In the genomic region with DNA sequence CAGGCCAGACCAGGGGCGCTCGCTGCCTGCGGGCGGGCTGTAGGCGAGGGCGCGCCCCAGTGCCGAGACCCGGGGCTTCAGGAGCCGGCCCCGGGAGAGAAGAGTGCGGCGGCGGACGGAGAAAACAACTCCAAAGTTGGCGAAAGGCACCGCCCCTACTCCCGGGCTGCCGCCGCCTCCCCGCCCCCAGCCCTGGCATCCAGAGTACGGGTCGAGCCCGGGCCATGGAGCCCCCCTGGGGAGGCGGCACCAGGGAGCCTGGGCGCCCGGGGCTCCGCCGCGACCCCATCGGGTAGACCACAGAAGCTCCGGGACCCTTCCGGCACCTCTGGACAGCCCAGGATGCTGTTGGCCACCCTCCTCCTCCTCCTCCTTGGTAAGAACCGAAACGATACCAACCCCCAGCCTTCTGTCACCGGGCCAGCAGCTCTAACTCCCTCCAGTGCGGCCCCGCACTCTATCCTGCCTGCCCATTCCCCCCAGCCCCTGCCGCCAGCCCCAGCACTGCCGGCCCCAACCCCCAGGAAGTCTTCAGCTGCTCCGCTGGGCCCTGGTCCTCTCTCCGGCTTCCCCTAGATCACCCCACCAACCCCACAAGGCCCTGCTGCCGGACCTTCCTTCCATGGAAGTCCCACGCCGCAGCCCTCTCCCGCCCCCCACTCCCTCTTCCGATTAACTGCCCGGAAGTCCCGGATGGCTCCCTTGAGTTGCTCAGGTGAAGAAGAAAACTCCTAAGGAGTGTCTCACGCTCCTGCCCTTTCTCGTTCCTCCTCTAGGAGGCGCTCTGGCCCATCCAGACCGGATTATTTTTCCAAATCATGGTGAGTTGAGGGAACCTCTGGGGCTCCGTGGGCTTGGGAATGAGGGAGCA, we compare ENCODE assay signal across 8 cellular contexts. TPM values are rescaled to one million over a fixed set of nuclear protein-coding genes. Genes with fewer than 3 reads are reported as not detected.
A peak's percentile ranks its signal among the peaks of the same experiment; 100 is the strongest.
DNase-seq lines count a peak whose midpoint lies in the region; ATAC-seq and TF ChIP-seq lines count a peak whose summit lies in the region.

No MANE protein-coding gene starts in this region.

- DNase-seq in Ammon's horn (ENCODE audit: low spot score) (peak; percentile 83), NCI-H69 (lab: John Stamatoyannopoulos, UW) (peak; percentile 91), endodermal cell (peak; percentile 97), mesothelial cell of epicardium (ENCODE audit: low spot score in 2 of 2, unreplicated experiment in 2 of 2) (peak in 1 of 2 experiments; percentile 88)
- DNase-seq in activated CD8-positive, alpha-beta memory T cell treated with anti-CD3 and anti-CD28 coated beads for 24 hours, result peak; percentile 89
- peak; percentile 35 to 52 for DNase-seq in stimulated activated CD8-positive, alpha-beta memory T cell treated with anti-CD3 and anti-CD28 coated beads, Interleukin-2, amount 100 ng/mL, for 1 hour (ENCODE audit: low read depth in 2 of 2)

- WGBS in endodermal cell (ENCODE audit: insufficient coverage in 1 of 2, insufficient read length in 1 of 2), 2 experiments, result 0 to 1% methylated on average over 25 to 54 of the region's 54 CpGs

- H3K36me3 Mint-ChIP-seq in endodermal cell (ENCODE audit: low read depth) (peaks cover 20% of the 10 kb centered on the region), mesothelial cell of epicardium (peaks cover 15% of the 10 kb centered on the region)

- no peaks in the 10 kb centered on the region for H3K27me3 ChIP-seq in endodermal cell (ENCODE audit: control insufficient read depth, insufficient read depth, low read length, poor library complexity, severe bottlenecking)

- H3K27me3 Mint-ChIP-seq in endodermal cell (ENCODE audit: insufficient read depth), result no peaks in the 10 kb centered on the region
- no peaks in the 10 kb centered on the region for H3K27me3 Mint-ChIP-seq in mesothelial cell of epicardium (ENCODE audit: low read depth)

- H3K27ac ChIP-seq in endodermal cell (ENCODE audit: low read depth, low read length), result peak overlapping the region; percentile 44

- TF ChIP-seq CTCF in endodermal cell (conservative IDR thresholded peaks at IDR 0.05) (peak; percentile 97), mesothelial cell of epicardium (IDR thresholded peaks at IDR 0.05; ENCODE audit: unreplicated experiment) (peak; percentile 86)

- ATAC-seq in GM19023 (IDR thresholded peaks at IDR 0.05; ENCODE audit: unreplicated experiment), result peak; percentile 20
- peak; percentile 29 for ATAC-seq in HG03354 (IDR thresholded peaks at IDR 0.05; ENCODE audit: poor library complexity, severe bottlenecking, unreplicated experiment)

- no peaks in the 10 kb centered on the region for H3K9me3 Mint-ChIP-seq in endodermal cell
- no peaks in the 10 kb centered on the region for H3K9me3 Mint-ChIP-seq in mesothelial cell of epicardium

- H3K4me1 Mint-ChIP-seq in endodermal cell (peaks cover 12% of the 10 kb centered on the region), mesothelial cell of epicardium (peaks cover 18% of the 10 kb centered on the region)

- peak overlapping the region; percentile 74 for H3K4me3 Mint-ChIP-seq in endodermal cell
- H3K4me3 Mint-ChIP-seq in mesothelial cell of epicardium, result peak overlapping the region; percentile 93

- no peaks in the 10 kb centered on the region for H3K9me3 ChIP-seq in endodermal cell (ENCODE audit: control insufficient read depth, low read length)

- H3K27ac Mint-ChIP-seq in endodermal cell, result peak overlapping the region; percentile 59
- H3K27ac Mint-ChIP-seq in mesothelial cell of epicardium, result peak overlapping the region; percentile 100

- peak overlapping the region; percentile 82 for H3K4me3 ChIP-seq in endodermal cell (ENCODE audit: low read length)

- peaks cover 2% of the 10 kb centered on the region for H3K4me1 ChIP-seq in endodermal cell (ENCODE audit: control insufficient read depth, insufficient read depth, low read length)

- H3K9ac ChIP-seq in endodermal cell (ENCODE audit: extremely low read depth, low read length, poor library complexity, severe bottlenecking), result peak overlapping the region; percentile 84

- peaks cover 32% of the 10 kb centered on the region for H3K36me3 ChIP-seq in endodermal cell (ENCODE audit: control insufficient read depth, insufficient read depth, low read length)

RNA-seq across cellular contexts. Expression of a gene that starts 0.7 kb away (rescaled TPM):
- total RNA-seq in endodermal cell (10 to 100 TPM; 28.9 to 41.5 TPM), mesothelial cell of epicardium (38.6 to 40.4 TPM (median 39.8 TPM) in 3 replicates)
- 21.8 TPM for polyA plus RNA-seq in endodermal cell (2013, experiment 1 of 2)
- polyA plus RNA-seq in endodermal cell (2013, experiment 2 of 2), result 22.8 TPM

RNA-seq across cellular contexts. Expression of a gene that starts 10.8 kb away (rescaled TPM):
- 1 to 10 TPM in 1 of 2 donors, under 1 TPM in 1; 0.77 to 1.2 TPM for total RNA-seq in endodermal cell
- polyA plus RNA-seq in endodermal cell (2013, experiment 1 of 2), result 5.9 TPM
- polyA plus RNA-seq in endodermal cell (2013, experiment 2 of 2), result 5.5 TPM
- 2.6 to 3.0 TPM (median 3.0 TPM) in 3 replicates for total RNA-seq in mesothelial cell of epicardium

RNA-seq across cellular contexts. Expression of a gene that starts 35.8 kb away (rescaled TPM):
- total RNA-seq in endodermal cell, result 100 to 1,000 TPM; 181 to 220 TPM
- 75.6 TPM for polyA plus RNA-seq in endodermal cell (2013, experiment 1 of 2)
- polyA plus RNA-seq in endodermal cell (2013, experiment 2 of 2), result 86.6 TPM
- 302 to 306 TPM (median 304 TPM) in 3 replicates for total RNA-seq in mesothelial cell of epicardium

RNA-seq across cellular contexts. Expression of a gene that starts 42.5 kb away (rescaled TPM):
- 100 to 1,000 TPM; 192 to 204 TPM for total RNA-seq in endodermal cell
- 125 TPM for polyA plus RNA-seq in endodermal cell (2013, experiment 1 of 2)
- 133 TPM for polyA plus RNA-seq in endodermal cell (2013, experiment 2 of 2)
- 67.4 to 77.0 TPM (median 74.4 TPM) in 3 replicates for total RNA-seq in mesothelial cell of epicardium

RNA-seq across cellular contexts. Expression of a gene that starts 46.8 kb away (rescaled TPM):
- 10 to 100 TPM; 52.0 to 68.6 TPM for total RNA-seq in endodermal cell
- polyA plus RNA-seq in endodermal cell (2013, experiment 1 of 2), result 57.2 TPM
- 52.1 TPM for polyA plus RNA-seq in endodermal cell (2013, experiment 2 of 2)
- 97.9 to 106 TPM (median 101 TPM) in 3 replicates for total RNA-seq in mesothelial cell of epicardium
